In the genomic region with DNA sequence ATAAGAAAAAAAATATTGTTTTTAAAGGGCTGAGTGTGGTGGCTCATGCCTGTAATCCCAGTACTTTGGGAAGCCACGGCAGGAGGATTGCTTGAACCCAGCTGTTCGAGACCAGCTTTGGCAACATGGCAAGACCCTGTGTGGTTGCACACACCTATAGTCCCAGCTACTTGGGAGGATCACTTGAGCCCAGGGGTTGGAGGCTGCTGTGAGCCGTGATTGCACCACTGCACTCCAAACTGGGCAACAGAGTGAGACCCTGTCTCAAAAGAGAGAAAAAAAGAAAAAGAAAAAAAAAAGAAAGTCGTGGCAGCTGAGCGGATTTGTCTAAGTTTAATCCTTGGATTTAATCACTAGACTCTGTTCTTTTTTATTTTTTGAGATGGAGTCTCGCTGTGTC, we compare ENCODE assay signal across 2 cellular contexts.
A peak's percentile ranks its signal among the peaks of the same experiment; 100 is the strongest.
TF ChIP-seq lines count a peak whose summit lies in the region.

No MANE protein-coding gene starts in this region.

TF ChIP-seq in HEK293, 187 proteins besides CTCF, POLR2A, EP300 and RAD21:
- peak; percentile 68; the same call in 1 of the 2 replicates for TF ChIP-seq ZNF121 (tag by site-specific recombination; IDR thresholded peaks at IDR 0.05)
- no peak for TF ChIP-seq ZNF660 (tag by site-specific recombination; IDR thresholded peaks at IDR 0.05)

TF ChIP-seq in K562, 482 proteins besides CTCF, POLR2A, EP300 and RAD21:
- TF ChIP-seq RBFOX2 (IDR thresholded peaks at IDR 0.05; ENCODE audit: low read depth, low read length) (no peak), ZNF121 (CRISPR knock-in tag; conservative IDR thresholded peaks at IDR 0.05) (peak; percentile 77), ZNF444 (CRISPR knock-in tag; IDR thresholded peaks at IDR 0.05) (no peak), ZNF695 (CRISPR knock-in tag; IDR thresholded peaks at IDR 0.05) (no peak), CBX8 (IDR thresholded peaks at IDR 0.05; ENCODE audit: borderline replicate concordance, extremely low read depth, low read depth, low read length, poor library complexity, severe bottlenecking) (no peak)
- TF ChIP-seq, protein P1, sequence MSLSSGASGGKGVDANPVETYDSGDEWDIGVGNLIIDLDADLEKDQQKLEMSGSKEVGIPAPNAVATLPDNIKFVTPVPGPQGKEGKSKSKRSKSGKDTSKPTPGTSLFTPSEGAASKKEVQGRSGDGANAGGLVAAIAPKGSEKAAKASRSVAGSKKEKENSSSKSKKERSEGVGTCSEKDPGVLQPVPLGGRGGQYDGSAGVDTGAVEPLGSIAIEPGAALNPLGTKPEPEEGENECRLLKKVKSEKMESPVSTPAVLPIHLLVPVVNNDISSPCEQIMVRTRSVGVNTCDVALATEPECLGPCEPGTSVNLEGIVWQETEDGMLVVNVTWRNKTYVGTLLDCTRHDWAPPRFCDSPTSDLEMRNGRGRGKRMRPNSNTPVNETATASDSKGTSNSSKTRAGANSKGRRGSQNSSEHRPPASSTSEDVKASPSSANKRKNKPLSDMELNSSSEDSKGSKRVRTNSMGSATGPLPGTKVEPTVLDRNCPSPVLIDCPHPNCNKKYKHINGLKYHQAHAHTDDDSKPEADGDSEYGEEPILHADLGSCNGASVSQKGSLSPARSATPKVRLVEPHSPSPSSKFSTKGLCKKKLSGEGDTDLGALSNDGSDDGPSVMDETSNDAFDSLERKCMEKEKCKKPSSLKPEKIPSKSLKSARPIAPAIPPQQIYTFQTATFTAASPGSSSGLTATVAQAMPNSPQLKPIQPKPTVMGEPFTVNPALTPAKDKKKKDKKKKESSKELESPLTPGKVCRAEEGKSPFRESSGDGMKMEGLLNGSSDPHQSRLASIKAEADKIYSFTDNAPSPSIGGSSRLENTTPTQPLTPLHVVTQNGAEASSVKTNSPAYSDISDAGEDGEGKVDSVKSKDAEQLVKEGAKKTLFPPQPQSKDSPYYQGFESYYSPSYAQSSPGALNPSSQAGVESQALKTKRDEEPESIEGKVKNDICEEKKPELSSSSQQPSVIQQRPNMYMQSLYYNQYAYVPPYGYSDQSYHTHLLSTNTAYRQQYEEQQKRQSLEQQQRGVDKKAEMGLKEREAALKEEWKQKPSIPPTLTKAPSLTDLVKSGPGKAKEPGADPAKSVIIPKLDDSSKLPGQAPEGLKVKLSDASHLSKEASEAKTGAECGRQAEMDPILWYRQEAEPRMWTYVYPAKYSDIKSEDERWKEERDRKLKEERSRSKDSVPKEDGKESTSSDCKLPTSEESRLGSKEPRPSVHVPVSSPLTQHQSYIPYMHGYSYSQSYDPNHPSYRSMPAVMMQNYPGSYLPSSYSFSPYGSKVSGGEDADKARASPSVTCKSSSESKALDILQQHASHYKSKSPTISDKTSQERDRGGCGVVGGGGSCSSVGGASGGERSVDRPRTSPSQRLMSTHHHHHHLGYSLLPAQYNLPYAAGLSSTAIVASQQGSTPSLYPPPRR (CRISPR knock-in tag; IDR thresholded peaks at IDR 0.05; ENCODE audit: borderline replicate concordance), result no peak
- TF ChIP-seq, protein P2, sequence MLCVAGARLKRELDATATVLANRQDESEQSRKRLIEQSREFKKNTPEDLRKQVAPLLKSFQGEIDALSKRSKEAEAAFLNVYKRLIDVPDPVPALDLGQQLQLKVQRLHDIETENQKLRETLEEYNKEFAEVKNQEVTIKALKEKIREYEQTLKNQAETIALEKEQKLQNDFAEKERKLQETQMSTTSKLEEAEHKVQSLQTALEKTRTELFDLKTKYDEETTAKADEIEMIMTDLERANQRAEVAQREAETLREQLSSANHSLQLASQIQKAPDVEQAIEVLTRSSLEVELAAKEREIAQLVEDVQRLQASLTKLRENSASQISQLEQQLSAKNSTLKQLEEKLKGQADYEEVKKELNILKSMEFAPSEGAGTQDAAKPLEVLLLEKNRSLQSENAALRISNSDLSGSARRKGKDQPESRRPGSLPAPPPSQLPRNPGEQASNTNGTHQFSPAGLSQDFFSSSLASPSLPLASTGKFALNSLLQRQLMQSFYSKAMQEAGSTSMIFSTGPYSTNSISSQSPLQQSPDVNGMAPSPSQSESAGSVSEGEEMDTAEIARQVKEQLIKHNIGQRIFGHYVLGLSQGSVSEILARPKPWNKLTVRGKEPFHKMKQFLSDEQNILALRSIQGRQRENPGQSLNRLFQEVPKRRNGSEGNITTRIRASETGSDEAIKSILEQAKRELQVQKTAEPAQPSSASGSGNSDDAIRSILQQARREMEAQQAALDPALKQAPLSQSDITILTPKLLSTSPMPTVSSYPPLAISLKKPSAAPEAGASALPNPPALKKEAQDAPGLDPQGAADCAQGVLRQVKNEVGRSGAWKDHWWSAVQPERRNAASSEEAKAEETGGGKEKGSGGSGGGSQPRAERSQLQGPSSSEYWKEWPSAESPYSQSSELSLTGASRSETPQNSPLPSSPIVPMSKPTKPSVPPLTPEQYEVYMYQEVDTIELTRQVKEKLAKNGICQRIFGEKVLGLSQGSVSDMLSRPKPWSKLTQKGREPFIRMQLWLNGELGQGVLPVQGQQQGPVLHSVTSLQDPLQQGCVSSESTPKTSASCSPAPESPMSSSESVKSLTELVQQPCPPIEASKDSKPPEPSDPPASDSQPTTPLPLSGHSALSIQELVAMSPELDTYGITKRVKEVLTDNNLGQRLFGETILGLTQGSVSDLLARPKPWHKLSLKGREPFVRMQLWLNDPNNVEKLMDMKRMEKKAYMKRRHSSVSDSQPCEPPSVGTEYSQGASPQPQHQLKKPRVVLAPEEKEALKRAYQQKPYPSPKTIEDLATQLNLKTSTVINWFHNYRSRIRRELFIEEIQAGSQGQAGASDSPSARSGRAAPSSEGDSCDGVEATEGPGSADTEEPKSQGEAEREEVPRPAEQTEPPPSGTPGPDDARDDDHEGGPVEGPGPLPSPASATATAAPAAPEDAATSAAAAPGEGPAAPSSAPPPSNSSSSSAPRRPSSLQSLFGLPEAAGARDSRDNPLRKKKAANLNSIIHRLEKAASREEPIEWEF (CRISPR knock-in tag; IDR thresholded peaks at IDR 0.05), result no peak
